ENCODE assay signal across 17 cellular contexts in the genomic region with DNA sequence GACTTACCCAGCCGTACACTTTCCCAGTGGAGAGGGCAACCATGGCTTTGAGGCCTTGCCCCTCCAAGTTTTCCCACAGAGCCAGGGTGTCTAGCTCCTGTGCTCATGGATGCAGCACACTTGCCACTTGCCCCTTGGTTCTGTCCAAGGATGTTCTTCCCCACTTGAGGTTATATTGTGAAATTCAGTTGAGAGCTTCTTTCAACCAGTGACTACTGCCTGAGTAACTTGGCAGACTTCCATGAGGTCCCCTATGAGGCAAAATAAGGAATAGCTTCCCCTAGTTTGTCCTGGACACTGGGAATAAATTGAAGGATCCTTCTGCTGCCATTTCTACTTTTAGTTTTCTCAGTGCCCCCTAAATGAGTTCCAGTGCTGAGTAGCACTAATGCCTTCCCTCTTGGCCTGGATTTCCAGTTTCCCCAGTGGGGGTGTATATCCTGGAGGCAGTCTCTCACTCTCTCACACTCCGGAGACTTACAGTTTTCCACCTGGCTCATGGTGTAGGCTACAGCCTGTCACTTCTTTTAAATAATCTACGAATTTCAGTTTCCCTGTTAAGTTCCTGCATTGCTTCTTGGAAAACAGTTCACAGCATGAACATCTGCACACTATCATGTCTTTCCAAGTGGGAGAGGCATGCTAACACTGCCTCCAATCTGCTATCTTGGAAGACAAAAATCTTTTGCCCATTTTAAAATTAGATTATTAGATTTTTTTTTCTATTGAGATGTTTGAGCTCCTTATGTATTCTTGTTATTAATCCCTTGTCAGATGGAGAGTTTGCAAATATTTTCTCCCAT. TPM values are rescaled to one million over a fixed set of nuclear protein-coding genes. Genes with fewer than 3 reads are reported as not detected.
A peak's percentile ranks its signal among the peaks of the same experiment; 100 is the strongest.
DNase-seq lines count a peak whose midpoint lies in the region; ATAC-seq, FAIRE-seq and TF ChIP-seq lines count a peak whose summit lies in the region.
"Had no signal": no experiment of that assay in that cellular context is flagged by ENCODE, and none has a peak within 500 bp of the region (broad histone marks: within the 10 kb centered on the region; RNA-seq: fewer than 3 reads in every experiment).

No MANE protein-coding gene starts in this region.

- H3K4me1 ChIP-seq in astrocyte (ENCODE audit: insufficient read depth, low read length) (peaks cover 4% of the 10 kb centered on the region), hepatocyte (ENCODE audit: insufficient read depth) (no peaks in the 10 kb centered on the region)
- no peaks in the 10 kb centered on the region for H3K4me1 ChIP-seq in effector memory CD4-positive, alpha-beta T cell (ENCODE audit: control insufficient read depth, insufficient read depth, low read length, poor library complexity, severe bottlenecking)
- H3K4me1 ChIP-seq: Peyer's patch had no signal

- no peak for TF ChIP-seq CTCF in astrocyte (IDR thresholded peaks at IDR 0.05; ENCODE audit: insufficient read depth, low read depth, low read length)
- no peak for TF ChIP-seq CTCF in hepatocyte (IDR thresholded peaks at IDR 0.05; ENCODE audit: poor library complexity)

- DNase-seq in HK-2 (ENCODE audit: unreplicated experiment): peak; percentile 3
- peak; percentile 45 for DNase-seq in astrocyte (ENCODE audit: low read depth)
- DNase-seq in hepatocyte (ENCODE audit: low spot score): peak; percentile 26
- DNase-seq in stromal cell of bone marrow (ENCODE audit: low read depth): peak; percentile 79
- no peak for DNase-seq in NOMO-1 treated with dmso at 0.1 percent for 144 hours (lab: John Stamatoyannopoulos, UW; ENCODE audit: unreplicated experiment)
- DNase-seq in effector memory CD4-positive, alpha-beta T cell: no peak
- DNase-seq: activated naive CD4-positive, alpha-beta T cell treated with anti-CD3 and anti-CD28 coated beads, Interleukin-2, amount 50 U/mL, for 16 hours; NCI-H345; Peyer's patch had no signal

- H3K27ac Mint-ChIP-seq in astrocyte (ENCODE audit: unreplicated experiment): no peak overlapping the region
- H3K27ac Mint-ChIP-seq: mesothelial cell of epicardium had no signal

- H3K4me2 ChIP-seq in astrocyte (ENCODE audit: low read length) (no peak overlapping the region), hepatocyte (no peak overlapping the region)

- no peak overlapping the region for H3K27ac ChIP-seq in astrocyte (ENCODE audit: low read depth, low read length)
- no peak overlapping the region for H3K27ac ChIP-seq in hepatocyte
- no peak overlapping the region for H3K27ac ChIP-seq in effector memory CD4-positive, alpha-beta T cell (ENCODE audit: insufficient read depth, low read length, poor library complexity, severe bottlenecking)
- H3K27ac ChIP-seq: right lobe of liver, thoracic aorta had no signal

- peaks cover 19% of the 10 kb centered on the region for H3K9me3 Mint-ChIP-seq in astrocyte (ENCODE audit: unreplicated experiment)

- H2AFZ ChIP-seq in astrocyte (ENCODE audit: low read depth, low read length) (no peak overlapping the region), hepatocyte (no peak overlapping the region)

- H3K4me3 Mint-ChIP-seq in astrocyte (ENCODE audit: unreplicated experiment): no peak overlapping the region
- H3K4me3 Mint-ChIP-seq: mesothelial cell of epicardium had no signal

- peaks cover 6% of the 10 kb centered on the region for H3K36me3 Mint-ChIP-seq in astrocyte (ENCODE audit: low read depth, unreplicated experiment)

- no peak overlapping the region for H3K9ac ChIP-seq in astrocyte (ENCODE audit: low read length)

- H3K27me3 ChIP-seq in astrocyte (ENCODE audit: insufficient read depth, low read length): no peaks in the 10 kb centered on the region
- H3K27me3 ChIP-seq in hepatocyte: no peaks in the 10 kb centered on the region
- H3K27me3 ChIP-seq in effector memory CD4-positive, alpha-beta T cell (replicated peaks; ENCODE audit: control insufficient read depth, insufficient read depth, low read length, poor library complexity, severe bottlenecking): no peaks in the 10 kb centered on the region
- H3K27me3 ChIP-seq: Peyer's patch, right lobe of liver had no signal

- H3K9me2 ChIP-seq in hepatocyte (replicated peaks; ENCODE audit: insufficient read depth): no peaks in the 10 kb centered on the region

- FAIRE-seq in astrocyte (lab: Jason Lieb, UNC): no peak
- FAIRE-seq: GM12891 had no signal

- H3K4me3 ChIP-seq in astrocyte (ENCODE audit: insufficient read depth, low read depth, low read length): no peak overlapping the region
- no peak overlapping the region for H3K4me3 ChIP-seq in hepatocyte
- no peak overlapping the region for H3K4me3 ChIP-seq in effector memory CD4-positive, alpha-beta T cell (ENCODE audit: insufficient read depth, low read depth, low read length, poor library complexity, severe bottlenecking)
- H3K4me3 ChIP-seq: Peyer's patch, right lobe of liver, thoracic aorta had no signal

- no peak for ATAC-seq in HG03139 (IDR thresholded peaks at IDR 0.05; ENCODE audit: unreplicated experiment)
- ATAC-seq in HG02852 (IDR thresholded peaks at IDR 0.05; ENCODE audit: unreplicated experiment): no peak

- H3K27me3 Mint-ChIP-seq in astrocyte (ENCODE audit: low read depth, unreplicated experiment): no peaks in the 10 kb centered on the region

- H3K4me1 Mint-ChIP-seq in astrocyte (ENCODE audit: low read depth, unreplicated experiment): no peaks in the 10 kb centered on the region
- H3K4me1 Mint-ChIP-seq: mesothelial cell of epicardium had no signal

- no peaks in the 10 kb centered on the region for H3K36me3 ChIP-seq in astrocyte (ENCODE audit: insufficient read depth, low read length)
- H3K36me3 ChIP-seq in hepatocyte (replicated peaks; ENCODE audit: insufficient read depth, low read depth): no peaks in the 10 kb centered on the region
- no peaks in the 10 kb centered on the region for H3K36me3 ChIP-seq in effector memory CD4-positive, alpha-beta T cell (ENCODE audit: control insufficient read depth, insufficient read depth, low read length)
- H3K36me3 ChIP-seq: Peyer's patch, right lobe of liver, thoracic aorta had no signal

- H3K9me3 ChIP-seq in astrocyte (ENCODE audit: insufficient read depth, low read depth, low read length) (no peaks in the 10 kb centered on the region), hepatocyte (ENCODE audit: low read depth) (no peaks in the 10 kb centered on the region)
- H3K9me3 ChIP-seq in effector memory CD4-positive, alpha-beta T cell (ENCODE audit: control insufficient read depth, low read length): no peaks in the 10 kb centered on the region
- H3K9me3 ChIP-seq: Peyer's patch, right lobe of liver had no signal

- 73% methylated on average over 3 of the region's 3 CpGs for WGBS in hepatocyte (ENCODE audit: low lambda C conversion rate, missing lambda C conversion rate)

- H3K79me2 ChIP-seq in astrocyte (ENCODE audit: insufficient read depth, low read length) (no peaks in the 10 kb centered on the region), hepatocyte (no peaks in the 10 kb centered on the region)

- H4K20me1 ChIP-seq in astrocyte (ENCODE audit: insufficient read depth, low read length) (no peaks in the 10 kb centered on the region), hepatocyte (ENCODE audit: insufficient read depth, poor library complexity, severe bottlenecking) (no peaks in the 10 kb centered on the region)

RNA-seq across cellular contexts. Expression of gene ADH4, which starts 36.5 kb away (rescaled TPM):
- total RNA-seq in astrocyte (not detected in 2 replicates), hepatocyte (23.5 and 24.0 TPM in 2 replicates)
- 9.2 and 11.0 TPM in 2 replicates for polyA plus RNA-seq in hepatocyte
- total RNA-seq: activated CD8-positive, alpha-beta memory T cell treated with anti-CD3 and anti-CD28 coated beads for 36 hours; dermis microvascular lymphatic vessel endothelial cell; mesothelial cell of epicardium had no signal

RNA-seq across cellular contexts. Expression of gene ADH6, which starts 38.5 kb away (rescaled TPM):
- total RNA-seq in astrocyte: not detected in 2 replicates
- total RNA-seq in hepatocyte: 23.1 and 23.6 TPM in 2 replicates
- polyA plus RNA-seq in hepatocyte: 11.9 and 16.0 TPM in 2 replicates
- total RNA-seq: activated CD8-positive, alpha-beta memory T cell treated with anti-CD3 and anti-CD28 coated beads for 36 hours; dermis microvascular lymphatic vessel endothelial cell; mesothelial cell of epicardium had no signal

Comparison
In these comparisons a context has a peak if more than half of its experiments do, and no peak if none do; other contexts are left out.
1. DNase-seq: peak in HK-2 (single experiment), astrocyte (single experiment), hepatocyte (single experiment) and stromal cell of bone marrow (single experiment); none in NOMO-1 treated with dmso at 0.1 percent for 144 hours (single experiment) and effector memory CD4-positive, alpha-beta T cell (0 of 3).
2. RNA of gene ADH4, which starts 36.5 kb away (total RNA-seq): 23.5 to 24.0 TPM in hepatocyte; not detected in astrocyte; every median in the first group is over 10 times any median in the second.
3. RNA of gene ADH6, which starts 38.5 kb away (total RNA-seq): 23.1 to 23.6 TPM in hepatocyte; not detected in astrocyte; every median in the first group is over 10 times any median in the second.